Comparison of ENCODE assay signal across 14 cellular contexts in the genomic region with DNA sequence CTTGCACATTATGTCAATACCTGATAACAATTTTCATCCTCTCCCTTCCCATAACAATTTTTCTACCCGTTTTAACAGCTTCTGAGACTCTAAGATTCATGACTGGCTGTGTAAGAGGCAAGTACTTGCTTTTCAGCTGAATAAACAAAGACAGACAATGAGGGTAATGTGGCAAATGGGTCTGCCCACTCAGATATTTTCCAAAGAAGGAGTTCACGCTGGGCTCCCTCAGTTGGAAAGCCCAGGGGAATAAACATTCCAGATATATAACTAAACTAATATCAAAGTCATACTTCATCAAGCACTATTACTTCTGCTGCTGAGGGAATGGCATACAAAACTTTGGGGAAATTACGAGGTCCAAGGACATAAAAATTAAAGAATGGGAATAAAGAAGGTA. TPM values are rescaled to one million over a fixed set of nuclear protein-coding genes. Genes with fewer than 3 reads are reported as not detected.
DNase-seq lines count a peak whose midpoint lies in the region; ATAC-seq, FAIRE-seq and TF ChIP-seq lines count a peak whose summit lies in the region.
"Had no signal": no experiment of that assay in that cellular context is flagged by ENCODE, and none has a peak within 500 bp of the region (broad histone marks: within the 10 kb centered on the region; RNA-seq: fewer than 3 reads in every experiment).

No MANE protein-coding gene starts in this region.

- H3K4me1 ChIP-seq in endothelial cell of umbilical vein (ENCODE audit: control insufficient read depth, extremely low read depth, insufficient read depth, low read length): peaks cover 8% of the 10 kb centered on the region
- H3K4me1 ChIP-seq: Caco-2 had no signal

- no peak overlapping the region for H2AFZ ChIP-seq in endothelial cell of umbilical vein (ENCODE audit: low read depth, low read length)

- no peak overlapping the region for H3K9ac ChIP-seq in endothelial cell of umbilical vein (replicated peaks; ENCODE audit: extremely low read depth, insufficient read depth, low read length)

- H3K27ac Mint-ChIP-seq in activated CD8-positive, alpha-beta T cell treated with anti-CD3 and anti-CD28 coated beads, Interleukin-2, amount 10 ng/mL, durations not matched to agents 7 days and 5 days: no peak overlapping the region
- H3K27ac Mint-ChIP-seq: activated CD8-positive, alpha-beta memory T cell treated with anti-CD3 and anti-CD28 coated beads, Interleukin-2, amount 10 ng/mL, durations not matched to agents 7 days and 5 days; naive thymus-derived CD4-positive, alpha-beta T cell; stimulated activated memory B cell treated with anti-CD40 and anti-IgM and Interleukin-4, amounts not matched to agents 10 μg/mL and 1 μg/mL and 100 μg/mL, for 72 hours had no signal

- H3K9me3 ChIP-seq in endothelial cell of umbilical vein (replicated peaks; ENCODE audit: control insufficient read depth, insufficient read depth, low read length): no peaks in the 10 kb centered on the region
- H3K9me3 ChIP-seq: Caco-2 had no signal

- intact Hi-C loops in endothelial cell of umbilical vein (cut with micrococcal nuclease): no loop called here

- no peaks in the 10 kb centered on the region for H3K27me3 ChIP-seq in endothelial cell of umbilical vein (ENCODE audit: control insufficient read depth in 2 of 2, insufficient read depth in 2 of 2, low read length in 2 of 2)

- H3K9me1 ChIP-seq in endothelial cell of umbilical vein (replicated peaks; ENCODE audit: control insufficient read depth, extremely low read depth, insufficient read depth, low read length): no peaks in the 10 kb centered on the region

- no peaks in the 10 kb centered on the region for H3K27me3 Mint-ChIP-seq in activated CD8-positive, alpha-beta T cell treated with anti-CD3 and anti-CD28 coated beads, Interleukin-2, amount 10 ng/mL, durations not matched to agents 7 days and 5 days (ENCODE audit: low read depth)
- H3K27me3 Mint-ChIP-seq: activated CD8-positive, alpha-beta memory T cell treated with anti-CD3 and anti-CD28 coated beads, Interleukin-2, amount 10 ng/mL, durations not matched to agents 7 days and 5 days; naive thymus-derived CD4-positive, alpha-beta T cell; stimulated activated memory B cell treated with anti-CD40 and anti-IgM and Interleukin-4, amounts not matched to agents 10 μg/mL and 1 μg/mL and 100 μg/mL, for 72 hours had no signal

- no peak for TF ChIP-seq POLR2A in endothelial cell of umbilical vein (IDR thresholded peaks at IDR 0.05; ENCODE audit: low read depth, low read length)

- ATAC-seq in activated CD8-positive, alpha-beta T cell treated with anti-CD3 and anti-CD28 coated beads, Interleukin-2, amount 10 ng/mL, durations not matched to agents 7 days and 5 days: no peak
- ATAC-seq: activated CD8-positive, alpha-beta memory T cell treated with anti-CD3 and anti-CD28 coated beads, Interleukin-2, amount 10 ng/mL, durations not matched to agents 7 days and 5 days; naive thymus-derived CD4-positive, alpha-beta T cell; PC-3; stimulated activated memory B cell treated with anti-CD40 and anti-IgM and Interleukin-4, amounts not matched to agents 10 μg/mL and 1 μg/mL and 100 μg/mL, for 72 hours had no signal

- POLR2A ChIA-PET in HEK293T (lab: Yijun Ruan, JAX): no interaction called here
- POLR2A ChIA-PET in endothelial cell of umbilical vein (lab: Charles Lee): no interaction called here
- POLR2A ChIA-PET in activated CD8-positive, alpha-beta T cell treated with anti-CD3 and anti-CD28 coated beads, Interleukin-2, amount 10 ng/mL, durations not matched to agents 7 days and 5 days (lab: Charles Lee): no interaction called here

- no peak overlapping the region for H3K4me3 Mint-ChIP-seq in activated CD8-positive, alpha-beta T cell treated with anti-CD3 and anti-CD28 coated beads, Interleukin-2, amount 10 ng/mL, durations not matched to agents 7 days and 5 days
- H3K4me3 Mint-ChIP-seq: activated CD8-positive, alpha-beta memory T cell treated with anti-CD3 and anti-CD28 coated beads, Interleukin-2, amount 10 ng/mL, durations not matched to agents 7 days and 5 days; naive thymus-derived CD4-positive, alpha-beta T cell; stimulated activated memory B cell treated with anti-CD40 and anti-IgM and Interleukin-4, amounts not matched to agents 10 μg/mL and 1 μg/mL and 100 μg/mL, for 72 hours had no signal

- peak; percentile 15 for DNase-seq in HEK293T (ENCODE audit: extremely low spot score)
- DNase-seq in NCI-H345 (lab: John Stamatoyannopoulos, UW): peak; percentile 69
- DNase-seq in endothelial cell of umbilical vein (ENCODE audit: low read depth, low spot score): peak; percentile 74
- DNase-seq in retina: peak; percentile 67
- DNase-seq in islet precursor cell: no peak
- DNase-seq in NK-92 (lab: John Stamatoyannopoulos, UW; ENCODE audit: unreplicated experiment): no peak
- no peak for DNase-seq in SK-N-DZ (ENCODE audit: low spot score)
- no peak for DNase-seq in activated CD8-positive, alpha-beta T cell treated with anti-CD3 and anti-CD28 coated beads, Interleukin-2, amount 10 ng/mL, durations not matched to agents 7 days and 5 days
- DNase-seq: activated CD8-positive, alpha-beta memory T cell treated with anti-CD3 and anti-CD28 coated beads, Interleukin-2, amount 10 ng/mL, durations not matched to agents 7 days and 5 days; Caco-2; naive thymus-derived CD4-positive, alpha-beta T cell; PC-3; T-helper 9 cell had no signal

- H3K79me2 ChIP-seq in endothelial cell of umbilical vein (ENCODE audit: control insufficient read depth, insufficient read depth, low read length): no peaks in the 10 kb centered on the region

- no peaks in the 10 kb centered on the region for H3K36me3 ChIP-seq in endothelial cell of umbilical vein (ENCODE audit: control insufficient read depth in 2 of 2, extremely low read depth in 1 of 2, insufficient read depth in 2 of 2, low read length in 2 of 2)

- dilution Hi-C loops in endothelial cell of umbilical vein (cut with MboI; ENCODE audit: extremely low pct_ligation_motif_present, low sequenced_read_pairs): no loop called here

- H3K4me3 ChIP-seq in endothelial cell of umbilical vein (replicated peaks in 1 of 3; ENCODE audit: insufficient read depth in 1 of 3, low read depth in 1 of 3, low read length in 3 of 3): no peak overlapping the region

- H3K27ac ChIP-seq in endothelial cell of umbilical vein (ENCODE audit: insufficient read depth, low read depth, low read length): no peak overlapping the region

- CTCF ChIA-PET in HEK293T (lab: Yijun Ruan, JAX): no interaction called here
- CTCF ChIA-PET in endothelial cell of umbilical vein (lab: Charles Lee): no interaction called here
- CTCF ChIA-PET in activated CD8-positive, alpha-beta T cell treated with anti-CD3 and anti-CD28 coated beads, Interleukin-2, amount 10 ng/mL, durations not matched to agents 7 days and 5 days (lab: Charles Lee): no interaction called here

- FAIRE-seq in endothelial cell of umbilical vein (lab: Jason Lieb, UNC): no peak

- H4K20me1 ChIP-seq in endothelial cell of umbilical vein (replicated peaks; ENCODE audit: control insufficient read depth, extremely low read depth, insufficient read depth, low read length): no peaks in the 10 kb centered on the region

- no peaks in the 10 kb centered on the region for H3K9me3 Mint-ChIP-seq in activated CD8-positive, alpha-beta T cell treated with anti-CD3 and anti-CD28 coated beads, Interleukin-2, amount 10 ng/mL, durations not matched to agents 7 days and 5 days (ENCODE audit: insufficient read depth)

- no TSS peak for BruUV-seq in endothelial cell of umbilical vein (replicated peaks; lab: Mats Ljungman, UMichigan)

- TF ChIP-seq CTCF in endothelial cell of umbilical vein (IDR thresholded peaks at IDR 0.05; ENCODE audit: extremely low read depth in 1 of 2, insufficient read depth in 1 of 2, low read depth in 1 of 2, low read length in 2 of 2): no peak

- H3K36me3 Mint-ChIP-seq in activated CD8-positive, alpha-beta T cell treated with anti-CD3 and anti-CD28 coated beads, Interleukin-2, amount 10 ng/mL, durations not matched to agents 7 days and 5 days (ENCODE audit: low read depth): peaks cover 2% of the 10 kb centered on the region

- no peak overlapping the region for H3K4me2 ChIP-seq in endothelial cell of umbilical vein (ENCODE audit: insufficient read depth, low read length)

- peaks cover 23% of the 10 kb centered on the region for H3K4me1 Mint-ChIP-seq in activated CD8-positive, alpha-beta T cell treated with anti-CD3 and anti-CD28 coated beads, Interleukin-2, amount 10 ng/mL, durations not matched to agents 7 days and 5 days (ENCODE audit: low read depth)

TF ChIP-seq in HEK293T, 16 proteins besides CTCF, POLR2A, EP300 and RAD21 (continues in another document):
- TF ChIP-seq LEF1 (IDR thresholded peaks at IDR 0.05; ENCODE audit: borderline replicate concordance) (no peak), BHLHE40 (IDR thresholded peaks at IDR 0.05; ENCODE audit: borderline replicate concordance) (no peak), FOXA1 (IDR thresholded peaks at IDR 0.05) (0 out of 2 replicates have a peak, but pooled peaks have one; percentile 15), ZNF384 (IDR thresholded peaks at IDR 0.05) (no peak), HDGF (IDR thresholded peaks at IDR 0.05; ENCODE audit: borderline replicate concordance) (no peak)

TF ChIP-seq in endothelial cell of umbilical vein, 7 proteins besides CTCF, POLR2A, EP300 and RAD21:
- TF ChIP-seq FOS (IDR thresholded peaks at IDR 0.05; ENCODE audit: borderline replicate concordance, insufficient read depth, low read length) (no peak), MAX (IDR thresholded peaks at IDR 0.05; ENCODE audit: insufficient read depth, insufficient read length) (no peak), GATA2 (IDR thresholded peaks at IDR 0.05; ENCODE audit: insufficient read depth, insufficient read length, low read depth, low read length) (no peak)

RNA-seq across cellular contexts. Expression of gene MEGF9, which starts 24.4 kb away (rescaled TPM):
- total RNA-seq in endothelial cell of umbilical vein: 11.1 and 13.0 TPM in 2 replicates
- polyA plus RNA-seq in endothelial cell of umbilical vein: 3.5 and 4.0 TPM in 2 replicates
- 4.6 and 5.1 TPM in 2 replicates for polyA plus RNA-seq in endothelial cell of umbilical vein (2011; cell fraction: cytosol; rRNA removed)
- polyA plus RNA-seq in endothelial cell of umbilical vein (2011; cell fraction: nucleus; rRNA removed): 3.7 and 4.0 TPM in 2 replicates
- polyA plus RNA-seq in endothelial cell of umbilical vein (2012): 13.6 and 13.8 TPM in 2 replicates
- polyA minus RNA-seq in endothelial cell of umbilical vein: 7.6 and 8.1 TPM in 2 replicates
- 7.7 TPM for polyA minus RNA-seq in endothelial cell of umbilical vein (2011; cell fraction: cytosol; rRNA and poly(A)+ RNA removed)
- polyA minus RNA-seq in endothelial cell of umbilical vein (2011; cell fraction: nucleus; rRNA and poly(A)+ RNA removed): 3.8 and 5.0 TPM in 2 replicates
- 11.4 TPM in 2 replicates for polyA plus RNA-seq in SK-N-DZ (2014; cell fraction: cytosol; rRNA removed)
- polyA plus RNA-seq in SK-N-DZ (2014; cell fraction: nucleus; rRNA removed): 4.1 and 4.5 TPM in 2 replicates
- total RNA-seq in activated CD8-positive, alpha-beta T cell treated with anti-CD3 and anti-CD28 coated beads, Interleukin-2, amount 10 ng/mL, durations not matched to agents 7 days and 5 days: 1 to 10 TPM; 6.3 to 6.7 TPM

Comparison
In these comparisons a context has a peak if more than half of its experiments do, and no peak if none do; other contexts are left out.
1. DNase-seq: peak in HEK293T (single experiment), NCI-H345 (single experiment), endothelial cell of umbilical vein (single experiment) and retina (single experiment); none in islet precursor cell (single experiment), NK-92 (single experiment), SK-N-DZ (single experiment) and activated CD8-positive, alpha-beta T cell treated with anti-CD3 and anti-CD28 coated beads, Interleukin-2, amount 10 ng/mL, durations not matched to agents 7 days and 5 days (single experiment).